Comparison of ENCODE assay signal across 38 cellular contexts in the genomic region with DNA sequence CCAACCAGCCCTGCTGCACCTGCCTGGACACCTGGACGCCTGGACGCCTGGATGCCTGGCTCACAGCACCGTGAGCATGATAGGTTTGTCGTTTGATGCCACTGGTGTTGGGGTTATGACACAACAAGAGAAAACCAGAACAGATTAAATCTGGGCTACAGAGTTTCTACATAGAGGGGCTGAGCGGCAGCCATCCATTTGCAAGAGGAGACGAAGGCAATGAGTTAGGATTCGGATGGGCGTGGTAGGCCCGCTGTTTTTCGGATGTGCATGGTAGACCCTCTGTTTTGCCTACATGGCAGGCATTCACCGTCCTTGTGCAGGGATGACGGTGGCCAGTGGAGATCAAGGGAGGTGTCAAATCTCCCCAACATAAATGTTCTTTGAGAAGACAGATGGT.
"Had no signal": no experiment of that assay in that cellular context is flagged by ENCODE, and none has a peak within 500 bp of the region (broad histone marks: within the 10 kb centered on the region; RNA-seq: fewer than 3 reads in every experiment).

No MANE protein-coding gene starts in this region.

- ATAC-seq: activated naive CD4-positive, alpha-beta T cell treated with anti-CD3 and anti-CD28 coated beads, Interleukin-2, amount 50 U/mL, for 72 hours; activated naive CD8-positive, alpha-beta T cell treated with anti-CD3 and anti-CD28 coated beads, Interleukin-2, amount 50 U/mL, for 24 hours; activated T-cell treated with anti-CD3 and anti-CD28 coated beads, Interleukin-2, amount 50 U/mL, for 4 hours; activated T-cell treated with anti-CD3 and anti-CD28 coated beads, Interleukin-2, amount 50 U/mL, for 72 hours; activated T-helper 17 cell treated with anti-CD3 and anti-CD28 coated beads, Interleukin-2, amount 50 U/mL, for 72 hours; body of pancreas had no signal

- H3K27me3 ChIP-seq: adrenal gland, ascending aorta, body of pancreas, brain microvascular endothelial cell, breast epithelium, cardiac muscle cell had no signal

- H3K9me3 Mint-ChIP-seq: activated naive CD4-positive, alpha-beta T cell treated with anti-CD3 and anti-CD28 coated beads for 36 hours; activated naive CD4-positive, alpha-beta T cell treated with anti-CD3 and anti-CD28 coated beads, Interleukin-2, amount 50 U/mL, for 24 hours; activated naive CD4-positive, alpha-beta T cell treated with anti-CD3 and anti-CD28 coated beads, Interleukin-2, amount 50 U/mL, for 72 hours; activated naive CD8-positive, alpha-beta T cell treated with anti-CD3 and anti-CD28 coated beads for 36 hours; activated naive CD8-positive, alpha-beta T cell treated with anti-CD3 and anti-CD28 coated beads, Interleukin-2, amount 50 U/mL, for 24 hours; activated T-cell treated with anti-CD3 and anti-CD28 coated beads, Interleukin-2, amount 50 U/mL, for 24 hours; activated T-cell treated with anti-CD3 and anti-CD28 coated beads, Interleukin-2, amount 50 U/mL, for 4 hours; activated T-cell treated with anti-CD3 and anti-CD28 coated beads, Interleukin-2, amount 50 U/mL, for 72 hours; activated T-helper 1 cell treated with anti-CD3 and anti-CD28 coated beads, Interleukin-12 subunit alpha, Interleukin-12 subunit beta, Interleukin-2, Interleukin-4 antibody, amounts not matched to agents 30 ng/mL and 10 ng/mL and 1 ng/mL, durations not matched to agents 14 hours and 24 hours and 36 hours; activated T-helper 17 cell treated with anti-CD3 and anti-CD28 coated beads, Interleukin-2, amount 50 U/mL, for 72 hours; activated T-helper 2 cell treated with anti-CD3 and anti-CD28 coated beads, Interferon-gamma antibody, Interleukin-2, Interleukin-4, amounts not matched to agents 10 μg/mL and 5 μg/mL and 100 μg/mL, durations not matched to agents 14 hours and 24 hours and 36 hours had no signal

- H3K4me1 ChIP-seq: ascending aorta, breast epithelium had no signal

- H3K4me3 Mint-ChIP-seq: activated naive CD4-positive, alpha-beta T cell treated with anti-CD3 and anti-CD28 coated beads for 36 hours; activated naive CD4-positive, alpha-beta T cell treated with anti-CD3 and anti-CD28 coated beads, Interleukin-2, amount 10 ng/mL, durations not matched to agents 7 days and 5 days; activated naive CD4-positive, alpha-beta T cell treated with anti-CD3 and anti-CD28 coated beads, Interleukin-2, amount 50 U/mL, for 24 hours; activated naive CD8-positive, alpha-beta T cell; activated naive CD8-positive, alpha-beta T cell treated with anti-CD3 and anti-CD28 coated beads for 36 hours; activated naive CD8-positive, alpha-beta T cell treated with anti-CD3 and anti-CD28 coated beads, Interleukin-2, amount 10 ng/mL, durations not matched to agents 7 days and 5 days; activated naive CD8-positive, alpha-beta T cell treated with anti-CD3 and anti-CD28 coated beads, Interleukin-2, amount 50 U/mL, for 24 hours; activated T-cell treated with anti-CD3 and anti-CD28 coated beads, Interleukin-2, amount 50 U/mL, for 24 hours; activated T-cell treated with anti-CD3 and anti-CD28 coated beads, Interleukin-2, amount 50 U/mL, for 4 hours; activated T-cell treated with anti-CD3 and anti-CD28 coated beads, Interleukin-2, amount 50 U/mL, for 72 hours; activated T-helper 1 cell treated with anti-CD3 and anti-CD28 coated beads, Interleukin-12 subunit alpha, Interleukin-12 subunit beta, Interleukin-2, Interleukin-4 antibody, amounts not matched to agents 30 ng/mL and 10 ng/mL and 1 ng/mL, durations not matched to agents 14 hours and 24 hours and 36 hours; activated T-helper 17 cell treated with anti-CD3 and anti-CD28 coated beads, Interleukin-2, amount 50 U/mL, for 72 hours; brain; central memory CD8-positive, alpha-beta T cell had no signal

- DNase-seq: activated effector memory CD4-positive, alpha-beta T cell treated with anti-CD3 and anti-CD28 coated beads, Interleukin-2, amount 50 U/mL, for 16 hours; activated effector memory CD4-positive, alpha-beta T cell treated with Interleukin-2 at 50 U/mL for 16 hours; activated gamma-delta T cell; activated gamma-delta T cell treated with Interleukin-2 at 50 U/mL for 16 hours; activated naive CD4-positive, alpha-beta T cell; activated naive CD4-positive, alpha-beta T cell treated with anti-CD3 and anti-CD28 coated beads for 36 hours; activated naive CD4-positive, alpha-beta T cell treated with anti-CD3 and anti-CD28 coated beads, Interleukin-2, amount 10 ng/mL, durations not matched to agents 7 days and 5 days; activated naive CD4-positive, alpha-beta T cell treated with anti-CD3 and anti-CD28 coated beads, Interleukin-2, amount 50 U/mL, for 16 hours; activated naive CD4-positive, alpha-beta T cell treated with Interleukin-2 at 50 U/mL for 16 hours; activated naive CD8-positive, alpha-beta T cell treated with anti-CD3 and anti-CD28 coated beads for 36 hours; activated naive CD8-positive, alpha-beta T cell treated with anti-CD3 and anti-CD28 coated beads, Interleukin-2, amount 10 ng/mL, durations not matched to agents 7 days and 5 days; activated naive CD8-positive, alpha-beta T cell treated with anti-CD3 and anti-CD28 coated beads, Interleukin-2, amount 50 U/mL, for 24 hours; activated T-cell treated with anti-CD3 and anti-CD28 coated beads, Interleukin-2, amount 50 U/mL, for 1 hour; activated T-cell treated with anti-CD3 and anti-CD28 coated beads, Interleukin-2, amount 50 U/mL, for 24 hours; activated T-cell treated with anti-CD3 and anti-CD28 coated beads, Interleukin-2, amount 50 U/mL, for 4 hours; activated T-cell treated with anti-CD3 and anti-CD28 coated beads, Interleukin-2, amount 50 U/mL, for 48 hours; activated T-cell treated with anti-CD3 and anti-CD28 coated beads, Interleukin-2, amount 50 U/mL, for 72 hours; amniotic stem cell; amygdala; anterior cingulate cortex; aorta; body of pancreas; brain microvascular endothelial cell; caudate nucleus; central memory CD4-positive, alpha-beta T cell; cerebellar nuclear complex had no signal

- H3K4me3 ChIP-seq: adrenal gland, ascending aorta, body of pancreas, breast epithelium, cardiac muscle cell had no signal

- H3K9me3 ChIP-seq: adrenal gland, ascending aorta, body of pancreas had no signal

- H3K27ac Mint-ChIP-seq: activated naive CD4-positive, alpha-beta T cell treated with anti-CD3 and anti-CD28 coated beads for 36 hours; activated naive CD4-positive, alpha-beta T cell treated with anti-CD3 and anti-CD28 coated beads, Interleukin-2, amount 10 ng/mL, durations not matched to agents 7 days and 5 days; activated naive CD4-positive, alpha-beta T cell treated with anti-CD3 and anti-CD28 coated beads, Interleukin-2, amount 50 U/mL, for 24 hours; activated naive CD4-positive, alpha-beta T cell treated with anti-CD3 and anti-CD28 coated beads, Interleukin-2, amount 50 U/mL, for 72 hours; activated naive CD8-positive, alpha-beta T cell; activated naive CD8-positive, alpha-beta T cell treated with anti-CD3 and anti-CD28 coated beads for 36 hours; activated naive CD8-positive, alpha-beta T cell treated with anti-CD3 and anti-CD28 coated beads, Interleukin-2, amount 10 ng/mL, durations not matched to agents 7 days and 5 days; activated naive CD8-positive, alpha-beta T cell treated with anti-CD3 and anti-CD28 coated beads, Interleukin-2, amount 50 U/mL, for 24 hours; activated T-cell treated with anti-CD3 and anti-CD28 coated beads, Interleukin-2, amount 50 U/mL, for 24 hours; activated T-cell treated with anti-CD3 and anti-CD28 coated beads, Interleukin-2, amount 50 U/mL, for 72 hours; activated T-helper 1 cell treated with anti-CD3 and anti-CD28 coated beads, Interleukin-12 subunit alpha, Interleukin-12 subunit beta, Interleukin-2, Interleukin-4 antibody, amounts not matched to agents 30 ng/mL and 10 ng/mL and 1 ng/mL, durations not matched to agents 14 hours and 24 hours and 36 hours; activated T-helper 17 cell treated with anti-CD3 and anti-CD28 coated beads, Interleukin-2, amount 50 U/mL, for 72 hours; activated T-helper 2 cell treated with anti-CD3 and anti-CD28 coated beads, Interferon-gamma antibody, Interleukin-2, Interleukin-4, amounts not matched to agents 10 μg/mL and 5 μg/mL and 100 μg/mL, durations not matched to agents 14 hours and 24 hours and 36 hours; brain had no signal

- H3K4me1 Mint-ChIP-seq: activated naive CD4-positive, alpha-beta T cell treated with anti-CD3 and anti-CD28 coated beads, Interleukin-2, amount 10 ng/mL, durations not matched to agents 7 days and 5 days; activated naive CD4-positive, alpha-beta T cell treated with anti-CD3 and anti-CD28 coated beads, Interleukin-2, amount 50 U/mL, for 24 hours; activated naive CD8-positive, alpha-beta T cell treated with anti-CD3 and anti-CD28 coated beads for 36 hours; activated naive CD8-positive, alpha-beta T cell treated with anti-CD3 and anti-CD28 coated beads, Interleukin-2, amount 10 ng/mL, durations not matched to agents 7 days and 5 days; activated naive CD8-positive, alpha-beta T cell treated with anti-CD3 and anti-CD28 coated beads, Interleukin-2, amount 50 U/mL, for 24 hours; activated T-helper 17 cell treated with anti-CD3 and anti-CD28 coated beads, Interleukin-2, amount 50 U/mL, for 72 hours; brain; central memory CD8-positive, alpha-beta T cell had no signal

- H3K27ac ChIP-seq: adrenal gland, ascending aorta, body of pancreas, brain microvascular endothelial cell, breast epithelium, cardiac muscle cell had no signal

- H3K36me3 ChIP-seq: adrenal gland, ascending aorta, brain microvascular endothelial cell, breast epithelium, cardiac muscle cell had no signal

- H3K36me3 Mint-ChIP-seq: activated naive CD4-positive, alpha-beta T cell treated with anti-CD3 and anti-CD28 coated beads, Interleukin-2, amount 10 ng/mL, durations not matched to agents 7 days and 5 days; activated naive CD4-positive, alpha-beta T cell treated with anti-CD3 and anti-CD28 coated beads, Interleukin-2, amount 50 U/mL, for 24 hours; activated naive CD4-positive, alpha-beta T cell treated with anti-CD3 and anti-CD28 coated beads, Interleukin-2, amount 50 U/mL, for 72 hours; activated naive CD8-positive, alpha-beta T cell; activated naive CD8-positive, alpha-beta T cell treated with anti-CD3 and anti-CD28 coated beads for 36 hours; activated naive CD8-positive, alpha-beta T cell treated with anti-CD3 and anti-CD28 coated beads, Interleukin-2, amount 10 ng/mL, durations not matched to agents 7 days and 5 days; brain had no signal
